Comparison of ENCODE assay signal across 12 cellular contexts in the genomic region with DNA sequence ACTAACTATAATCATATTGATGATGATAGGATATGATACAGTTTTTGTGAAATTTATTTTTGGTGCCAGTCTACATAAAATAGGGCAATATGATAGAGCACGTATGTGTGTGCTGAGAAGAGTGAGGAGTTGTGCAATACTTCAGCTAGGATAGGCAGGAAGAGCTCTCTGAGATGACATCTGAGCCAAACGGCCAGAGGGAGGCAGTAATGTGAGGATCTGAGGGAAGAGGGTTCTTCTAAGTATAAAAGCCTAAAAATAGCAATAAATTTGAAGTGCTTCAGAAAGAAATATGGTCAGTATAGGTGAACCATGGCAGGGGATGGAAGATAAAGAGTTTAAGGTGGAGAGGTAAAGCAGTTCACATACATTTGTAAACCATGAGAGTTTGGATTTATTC.
DNase-seq lines count a peak whose midpoint lies in the region; ATAC-seq and TF ChIP-seq lines count a peak whose summit lies in the region.
"Had no signal": no experiment of that assay in that cellular context is flagged by ENCODE, and none has a peak within 500 bp of the region (broad histone marks: within the 10 kb centered on the region; RNA-seq: fewer than 3 reads in every experiment).

No MANE protein-coding gene starts in this region.

- POLR2A ChIA-PET in IMR-90 (lab: Charles Lee; ENCODE audit: unreplicated experiment), result no interaction called here

- no peak overlapping the region for H3K56ac ChIP-seq in IMR-90 (ENCODE audit: extremely low read depth, insufficient read depth, low read length)

- H3K36me3 ChIP-seq in IMR-90 (ENCODE audit: control insufficient read depth, insufficient read depth, low read length) (no peaks in the 10 kb centered on the region), kidney epithelial cell (ENCODE audit: control insufficient read depth, insufficient read depth, low read length) (no peaks in the 10 kb centered on the region)

- TF ChIP-seq POLR2A in IMR-90 (IDR thresholded peaks at IDR 0.05; ENCODE audit: low read depth, low read length), result no peak

- no peak overlapping the region for H2AFZ ChIP-seq in IMR-90 (replicated peaks; ENCODE audit: low read length, poor library complexity)

- CTCF ChIA-PET in IMR-90 (lab: Yijun Ruan, JAX), result interaction anchor here (0.6 to 2.1 kb wide), 4 partner anchors 9 to 824 kb away, joined by 3 to 6 read pairs (median 4); no protein-coding TSS in a partner anchor

- no peak overlapping the region for H3K4me2 ChIP-seq in IMR-90 (ENCODE audit: low read depth, low read length)
- H3K4me2 ChIP-seq: smooth muscle cell had no signal

- no peaks in the 10 kb centered on the region for H3K4me1 ChIP-seq in IMR-90 (ENCODE audit: control insufficient read depth, insufficient read depth, low read length)

- no peak for ATAC-seq in IMR-90 (ENCODE audit: low read depth)
- ATAC-seq: T-helper 17 cell had no signal

- H3K4me3 ChIP-seq in IMR-90 (ENCODE audit: insufficient read depth, low read depth, low read length), result no peak overlapping the region
- no peak overlapping the region for H3K4me3 ChIP-seq in WI38 (ENCODE audit: low read depth, low read length)
- no peak overlapping the region for H3K4me3 ChIP-seq in kidney epithelial cell (ENCODE audit: low read depth, low read length)
- H3K4me3 ChIP-seq: smooth muscle cell had no signal

- in situ Hi-C loops in IMR-90 (cut with MboI; ENCODE audit: low sequenced_read_pairs), result no loop called here

- intact Hi-C loops in IMR-90 (cut with micrococcal nuclease), result no loop called here

- H2BK120ac ChIP-seq in IMR-90 (ENCODE audit: low read depth, low read length), result no peak overlapping the region

- H3K4ac ChIP-seq in IMR-90 (ENCODE audit: low read depth, low read length), result no peak overlapping the region

- no peaks in the 10 kb centered on the region; the same call in 1 of the 2 replicates for H3K9me1 ChIP-seq in IMR-90 (ENCODE audit: insufficient read depth, low read length)

- DNase-seq in IMR-90 (no peak), kidney epithelial cell (ENCODE audit: low read depth) (no peak), activated T-cell treated with anti-CD3 and anti-CD28 coated beads for 4 hours (no peak), NCI-H1436 treated with DMSO at 0.1 percent for 48 hours (lab: John Stamatoyannopoulos, UW) (no peak)
- DNase-seq in activated naive CD4-positive, alpha-beta T cell treated with Interleukin-2 at 50 U/mL for 16 hours, result no peak
- DNase-seq: aorta, naive B cell, NCI-H774, T-helper 17 cell had no signal

- no peak overlapping the region for H3K14ac ChIP-seq in IMR-90 (replicated peaks; ENCODE audit: low read depth, low read length)

- H4K8ac ChIP-seq in IMR-90 (ENCODE audit: low read depth in 2 of 2, low read length in 2 of 2), result no peak overlapping the region

- no TSS peak for BruUV-seq in IMR-90 (replicated peaks; lab: Mats Ljungman, UMichigan)

- peaks cover 16 to 29% of the 10 kb centered on the region in 2 experiments for H3K79me1 ChIP-seq in IMR-90 (ENCODE audit: low read depth in 1 of 2, low read length in 2 of 2)

- H2AK9ac ChIP-seq in IMR-90 (replicated peaks; ENCODE audit: low read depth, low read length, poor library complexity), result no peak overlapping the region

- no peak overlapping the region for H3K23ac ChIP-seq in IMR-90 (ENCODE audit: low read depth, low read length)

- no peak overlapping the region for H4K91ac ChIP-seq in IMR-90 (ENCODE audit: insufficient read depth, low read depth, low read length)

- no peak overlapping the region for H2BK5ac ChIP-seq in IMR-90 (ENCODE audit: low read depth, low read length, poor library complexity, severe bottlenecking)

- no peak overlapping the region for H3K9ac ChIP-seq in IMR-90 (ENCODE audit: low read depth, low read length)

- H4K5ac ChIP-seq in IMR-90 (ENCODE audit: low read depth, low read length), result no peak overlapping the region

- 57% methylated on average over 2 of the region's 2 CpGs; no CpG with 5 or more reads in 1 of the 2 experiments for WGBS in IMR-90 (ENCODE audit: extremely low coverage in 2 of 2, insufficient read length in 1 of 2), 2 experiments

- H2BK20ac ChIP-seq in IMR-90 (ENCODE audit: low read depth, low read length), result no peak overlapping the region

- no peak overlapping the region for H2AK5ac ChIP-seq in IMR-90 (ENCODE audit: low read depth, low read length)

- H3K9me3 ChIP-seq in IMR-90 (ENCODE audit: control insufficient read depth, insufficient read depth, low read length), result no peaks in the 10 kb centered on the region

- H3K27me3 ChIP-seq in IMR-90 (ENCODE audit: control insufficient read depth, insufficient read depth, low read length) (no peaks in the 10 kb centered on the region), kidney epithelial cell (ENCODE audit: control insufficient read depth, insufficient read depth, low read length) (no peaks in the 10 kb centered on the region)

- H4K20me1 ChIP-seq in IMR-90 (ENCODE audit: insufficient read depth, low read length), result peaks cover 2% of the 10 kb centered on the region; the same call in 1 of the 2 replicates

- no peak overlapping the region for H2BK15ac ChIP-seq in IMR-90 (ENCODE audit: low read depth, low read length)

- dilution Hi-C loops in IMR-90 (cut with HindIII; ENCODE audit: low sequenced_read_pairs, unreplicated experiment), result no loop called here

- TF ChIP-seq RAD21 in IMR-90 (IDR thresholded peaks at IDR 0.05; ENCODE audit: low read length), result no peak

- no peak overlapping the region for H3K18ac ChIP-seq in IMR-90 (ENCODE audit: low read depth, low read length)

- TF ChIP-seq CTCF in GM12873 (IDR thresholded peaks at IDR 0.05; ENCODE audit: insufficient read depth, low read depth, low read length, missing control alignments) (peak; percentile 23), IMR-90 (conservative IDR thresholded peaks at IDR 0.05; ENCODE audit: low read depth, low read length) (no peak), WI38 (IDR thresholded peaks at IDR 0.05; ENCODE audit: low read depth, low read length) (0 out of 2 replicates have a peak, but pooled peaks have one; percentile 3), kidney epithelial cell (IDR thresholded peaks at IDR 0.05; ENCODE audit: insufficient read depth, low read length, poor library complexity, severe bottlenecking) (peak; percentile 11)

- H3K27ac ChIP-seq in IMR-90 (ENCODE audit: insufficient read depth, low read length), result no peak overlapping the region

TF ChIP-seq in IMR-90, 13 proteins besides CTCF, POLR2A, EP300 and RAD21:
- no peak for TF ChIP-seq MAZ (IDR thresholded peaks at IDR 0.05; ENCODE audit: borderline replicate concordance, low read depth, low read length)
- TF ChIP-seq CEBPB (IDR thresholded peaks at IDR 0.05; ENCODE audit: low read depth, low read length), result peak; percentile 90
- TF ChIP-seq MXI1 (IDR thresholded peaks at IDR 0.05; ENCODE audit: borderline replicate concordance, low read depth, low read length), result no peak
- no peak for TF ChIP-seq BHLHE40 (IDR thresholded peaks at IDR 0.05; ENCODE audit: low read depth, low read length)
- no peak for TF ChIP-seq RFX5 (IDR thresholded peaks at IDR 0.05; ENCODE audit: low read depth, low read length)
- no peak for TF ChIP-seq CHD1 (IDR thresholded peaks at IDR 0.05; ENCODE audit: low read depth, low read length)
- no peak for TF ChIP-seq MAFK (IDR thresholded peaks at IDR 0.05; ENCODE audit: low read depth, low read length)
- no peak for TF ChIP-seq RCOR1 (IDR thresholded peaks at IDR 0.05; ENCODE audit: insufficient replicate concordance, low read length)
TF ChIP-seq in IMR-90: peak in this region for 1.
